Comparison of ENCODE assay signal across 26 cellular contexts in the genomic region with DNA sequence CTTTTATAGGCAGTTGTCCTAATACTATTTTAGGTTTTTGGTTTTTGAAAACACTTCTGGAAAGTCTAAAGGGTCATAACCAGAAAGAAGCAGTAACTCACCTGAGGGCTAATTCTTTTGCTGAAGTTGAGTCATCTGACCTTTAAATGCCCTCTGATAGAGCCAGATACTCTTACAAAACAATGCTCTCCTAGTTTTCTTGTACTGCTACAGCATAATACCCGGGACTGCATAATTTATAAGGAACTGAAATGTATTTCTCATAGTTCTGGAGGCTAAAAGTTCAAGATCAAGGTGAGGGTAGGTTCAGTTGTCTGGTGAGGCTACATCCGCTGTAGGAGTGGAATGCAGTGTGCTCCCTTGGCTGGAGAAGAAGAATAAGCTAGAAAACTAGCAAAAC.
"Had no signal": no experiment of that assay in that cellular context is flagged by ENCODE, and none has a peak within 500 bp of the region (broad histone marks: within the 10 kb centered on the region; RNA-seq: fewer than 3 reads in every experiment).

No MANE protein-coding gene starts in this region.

- H3K4me3 Mint-ChIP-seq: activated B cell treated with CpG ODN at 0.5 μM for 24 hours; activated CD8-positive, alpha-beta memory T cell treated with anti-CD3 and anti-CD28 coated beads, Interleukin-2, amount 10 ng/mL, durations not matched to agents 7 days and 5 days; activated CD8-positive, alpha-beta T cell treated with anti-CD3 and anti-CD28 coated beads, Interleukin-2, amount 10 ng/mL, durations not matched to agents 7 days and 5 days; activated naive CD4-positive, alpha-beta T cell treated with anti-CD3 and anti-CD28 coated beads, Interleukin-2, amount 50 U/mL, for 24 hours; activated naive CD8-positive, alpha-beta T cell treated with anti-CD3 and anti-CD28 coated beads, Interleukin-2, amount 50 U/mL, for 24 hours; naive thymus-derived CD4-positive, alpha-beta T cell; stimulated activated naive CD8-positive, alpha-beta T cell treated with anti-CD3 and anti-CD28 coated beads, Interleukin-15, Interleukin-2, amounts not matched to agents 100 ng/mL and 50 ng/mL, for 24 hours had no signal

- H3K4me1 Mint-ChIP-seq: activated CD8-positive, alpha-beta memory T cell treated with anti-CD3 and anti-CD28 coated beads, Interleukin-2, amount 10 ng/mL, durations not matched to agents 7 days and 5 days; activated naive CD4-positive, alpha-beta T cell treated with anti-CD3 and anti-CD28 coated beads, Interleukin-2, amount 50 U/mL, for 24 hours; activated naive CD8-positive, alpha-beta T cell treated with anti-CD3 and anti-CD28 coated beads, Interleukin-2, amount 50 U/mL, for 24 hours; naive thymus-derived CD4-positive, alpha-beta T cell had no signal

- H3K9me3 Mint-ChIP-seq: activated naive CD4-positive, alpha-beta T cell treated with anti-CD3 and anti-CD28 coated beads, Interleukin-2, amount 50 U/mL, for 24 hours; activated T-helper 2 cell treated with anti-CD3 and anti-CD28 coated beads, Interferon-gamma antibody, Interleukin-2, Interleukin-4, amounts not matched to agents 10 μg/mL and 5 μg/mL and 100 μg/mL, durations not matched to agents 14 hours and 24 hours and 36 hours; stimulated activated naive CD8-positive, alpha-beta T cell treated with anti-CD3 and anti-CD28 coated beads, Interleukin-15, Interleukin-2, amounts not matched to agents 100 ng/mL and 50 ng/mL, for 24 hours had no signal

- H3K36me3 ChIP-seq: gastrocnemius medialis, ovary, thoracic aorta, upper lobe of left lung had no signal

- H3K4me1 ChIP-seq: gastrocnemius medialis, upper lobe of left lung had no signal

- H3K27ac ChIP-seq: gastrocnemius medialis, ovary, skin epidermis, thoracic aorta, upper lobe of left lung had no signal

- DNase-seq: activated B cell treated with CpG ODN at 0.5 μM for 24 hours; activated CD8-positive, alpha-beta memory T cell treated with anti-CD3 and anti-CD28 coated beads, Interleukin-2, amount 10 ng/mL, durations not matched to agents 7 days and 5 days; activated CD8-positive, alpha-beta T cell treated with anti-CD3 and anti-CD28 coated beads, Interleukin-2, amount 10 ng/mL, durations not matched to agents 7 days and 5 days; activated naive CD8-positive, alpha-beta T cell treated with anti-CD3 and anti-CD28 coated beads, Interleukin-2, amount 50 U/mL, for 24 hours; activated T-cell treated with anti-CD3 and anti-CD28 coated beads, Interleukin-2, amount 50 U/mL, for 48 hours; amygdala; dermis blood vessel endothelial cell; effector CD8-positive, alpha-beta T cell; gastrocnemius medialis; glutamatergic neuron; left ventricle myocardium superior; midbrain; naive thymus-derived CD4-positive, alpha-beta T cell; ovary; retina; stimulated activated CD4-positive, alpha-beta T cell treated with anti-CD3 and anti-CD28 coated beads, Interleukin-12 subunit alpha, Interleukin-12 subunit beta, amount 100 ng/mL, for 4 hours; stimulated activated CD4-positive, alpha-beta T cell treated with anti-CD3 and anti-CD28 coated beads, Interleukin-4, amount 100 ng/mL, for 1 hour; T-helper 2 cell; upper lobe of left lung had no signal

- H3K9me3 ChIP-seq: gastrocnemius medialis, ovary, thoracic aorta had no signal

- H3K4me3 ChIP-seq: gastrocnemius medialis, ovary, skin epidermis, thoracic aorta, upper lobe of left lung had no signal

- ATAC-seq: activated CD8-positive, alpha-beta memory T cell treated with anti-CD3 and anti-CD28 coated beads, Interleukin-2, amount 10 ng/mL, durations not matched to agents 7 days and 5 days; activated CD8-positive, alpha-beta T cell treated with anti-CD3 and anti-CD28 coated beads, Interleukin-2, amount 10 ng/mL, durations not matched to agents 7 days and 5 days; activated naive CD8-positive, alpha-beta T cell treated with anti-CD3 and anti-CD28 coated beads, Interleukin-2, amount 50 U/mL, for 24 hours; gastrocnemius medialis; left ventricle myocardium superior; naive thymus-derived CD4-positive, alpha-beta T cell; sciatic nerve had no signal

- H3K27me3 Mint-ChIP-seq: activated B cell treated with CpG ODN at 0.5 μM for 24 hours; activated CD8-positive, alpha-beta memory T cell treated with anti-CD3 and anti-CD28 coated beads, Interleukin-2, amount 10 ng/mL, durations not matched to agents 7 days and 5 days; activated naive CD4-positive, alpha-beta T cell treated with anti-CD3 and anti-CD28 coated beads, Interleukin-2, amount 50 U/mL, for 24 hours; activated naive CD8-positive, alpha-beta T cell treated with anti-CD3 and anti-CD28 coated beads, Interleukin-2, amount 50 U/mL, for 24 hours; naive thymus-derived CD4-positive, alpha-beta T cell; progenitor cell of endocrine pancreas; stimulated activated naive CD8-positive, alpha-beta T cell treated with anti-CD3 and anti-CD28 coated beads, Interleukin-15, Interleukin-2, amounts not matched to agents 100 ng/mL and 50 ng/mL, for 24 hours had no signal

- H3K27ac Mint-ChIP-seq: activated B cell treated with CpG ODN at 0.5 μM for 24 hours; activated CD8-positive, alpha-beta memory T cell treated with anti-CD3 and anti-CD28 coated beads, Interleukin-2, amount 10 ng/mL, durations not matched to agents 7 days and 5 days; activated CD8-positive, alpha-beta T cell treated with anti-CD3 and anti-CD28 coated beads, Interleukin-2, amount 10 ng/mL, durations not matched to agents 7 days and 5 days; activated naive CD4-positive, alpha-beta T cell treated with anti-CD3 and anti-CD28 coated beads, Interleukin-2, amount 50 U/mL, for 24 hours; activated naive CD8-positive, alpha-beta T cell treated with anti-CD3 and anti-CD28 coated beads, Interleukin-2, amount 50 U/mL, for 24 hours; activated T-helper 2 cell treated with anti-CD3 and anti-CD28 coated beads, Interferon-gamma antibody, Interleukin-2, Interleukin-4, amounts not matched to agents 10 μg/mL and 5 μg/mL and 100 μg/mL, durations not matched to agents 14 hours and 24 hours and 36 hours; naive thymus-derived CD4-positive, alpha-beta T cell; progenitor cell of endocrine pancreas; stimulated activated naive CD8-positive, alpha-beta T cell treated with anti-CD3 and anti-CD28 coated beads, Interleukin-15, Interleukin-2, amounts not matched to agents 100 ng/mL and 50 ng/mL, for 24 hours had no signal

- H3K27me3 ChIP-seq: gastrocnemius medialis, ovary, upper lobe of left lung had no signal
